ENCODE assay signal across 27 cellular contexts in genomic region chr1:69373520-69373919, GRCh38.
"Had no signal": no experiment of that assay in that cellular context is flagged by ENCODE, and none has a peak within 500 bp of the region (broad histone marks: within the 10 kb centered on the region; RNA-seq: fewer than 3 reads in every experiment).

No MANE protein-coding gene starts in this region.

- H3K4me1 ChIP-seq: colonic mucosa, esophagus squamous epithelium, gastrocnemius medialis, heart right ventricle, left lung, lower lobe of right lung had no signal

- H3K9me3 ChIP-seq: colonic mucosa, esophagus squamous epithelium, gastrocnemius medialis, lower lobe of right lung, mucosa of descending colon had no signal

- H2AFZ ChIP-seq: hepatocyte had no signal

- H3K4me3 ChIP-seq: colonic mucosa, esophagus squamous epithelium, gastrocnemius medialis, heart right ventricle, hepatocyte, left lung, lower lobe of right lung, mucosa of descending colon had no signal

- H3K4me2 ChIP-seq: hepatocyte had no signal

- ATAC-seq: effector memory CD8-positive, alpha-beta T cell; esophagus mucosa; gastrocnemius medialis; heart right ventricle; left cardiac atrium; left lung; left ventricle myocardium superior; lower lobe of right lung; mucosa of descending colon had no signal

- H3K79me2 ChIP-seq: hepatocyte had no signal

- H3K36me3 ChIP-seq: colonic mucosa, esophagus squamous epithelium, gastrocnemius medialis, heart right ventricle, left lung, lower lobe of right lung had no signal

- H3K27ac ChIP-seq: colonic mucosa, epithelial cell of prostate, esophagus squamous epithelium, gastrocnemius medialis, heart right ventricle, hepatocyte, left lung, lower lobe of right lung had no signal

- DNase-seq: colonic mucosa; cortex of kidney; effector CD8-positive, alpha-beta T cell; effector memory CD8-positive, alpha-beta T cell; endodermal cell; erythroblast; esophagus squamous epithelium; foreskin fibroblast; foreskin melanocyte; gastrocnemius medialis; glutamatergic neuron; head of caudate nucleus; heart right ventricle; hypothalamus; immature natural killer cell; islet precursor cell; left cardiac atrium; left lung; left ventricle myocardium superior; lower lobe of right lung; mesenchymal stem cell; mucosa of descending colon; naive B cell had no signal

- FAIRE-seq: endometrium had no signal

- H3K27me3 ChIP-seq: colonic mucosa, esophagus squamous epithelium, gastrocnemius medialis, heart right ventricle, hepatocyte, left lung had no signal
